8 cellular contexts compared by ENCODE assay signal in genomic region chr16:3045758-3046505, GRCh38. TPM values are rescaled to one million over a fixed set of nuclear protein-coding genes. Genes with fewer than 3 reads are reported as not detected.
DNase-seq lines count a peak whose midpoint lies in the region; FAIRE-seq and TF ChIP-seq lines count a peak whose summit lies in the region.

No MANE protein-coding gene starts in this region.

- H3K36me3 Mint-ChIP-seq in CD14-positive monocyte = peaks cover 17 to 23% of the 10 kb centered on the region in 2 donors

- H3K4me1 ChIP-seq in kidney (ENCODE audit: control insufficient read depth in 1 of 2, insufficient read depth in 1 of 2, low read depth in 1 of 2, low read length in 2 of 2) = peaks cover 0 to 7% of the 10 kb centered on the region in 2 donors
- H3K4me1 ChIP-seq in tibial artery = peaks cover 0 to 23% (median 19%) of the 10 kb centered on the region in 4 donors

- peaks cover 0 to 9% (median 3%) of the 10 kb centered on the region in 7 donors for H3K9me3 Mint-ChIP-seq in CD14-positive monocyte

- no peak overlapping the region for H3K27ac Mint-ChIP-seq in CD14-positive monocyte

- H3K9ac ChIP-seq in kidney (ENCODE audit: low read length in 2 of 2) = no peak overlapping the region

- H3K36me3 ChIP-seq in kidney (ENCODE audit: control insufficient read depth in 1 of 2, insufficient read depth in 2 of 2, low read length in 2 of 2) = no peaks in the 10 kb centered on the region
- H3K36me3 ChIP-seq in tibial artery = no peaks in the 10 kb centered on the region

- H3K27ac ChIP-seq in kidney (ENCODE audit: low read depth in 2 of 2, low read length in 2 of 2) = no peak overlapping the region
- H3K27ac ChIP-seq in tibial artery = no peak overlapping the region

- intact Hi-C loops in CD14-positive monocyte (cut with micrococcal nuclease) = no loop called here
- intact Hi-C loops in kidney (cut with DNase I) = no loop called here
- intact Hi-C loops in tibial artery (cut with DNase I; ENCODE audit: low total_unique reads) = no loop called here
- intact Hi-C loops in head of caudate nucleus (cut with DNase I) = no loop called here

- H3K27me3 Mint-ChIP-seq in CD14-positive monocyte (ENCODE audit: low read depth in 3 of 3) = peaks cover 31 to 46% (median 41%) of the 10 kb centered on the region in 3 donors

- FAIRE-seq in kidney (lab: Jason Lieb, UNC) = no peak

- peaks cover 53% of the 10 kb centered on the region for H3K4me1 Mint-ChIP-seq in CD14-positive monocyte

- peaks cover 15 to 87% of the 10 kb centered on the region in 2 donors for H3K27me3 ChIP-seq in tibial artery

- peak overlapping the region; percentile 85 to 94 for H3K4me3 Mint-ChIP-seq in CD14-positive monocyte

- TF ChIP-seq CTCF in CD14-positive monocyte (IDR thresholded peaks at IDR 0.05) (no peak), kidney (IDR thresholded peaks at IDR 0.05; ENCODE audit: borderline replicate concordance, extremely low read depth, insufficient read depth) (no peak), tibial artery (IDR thresholded peaks at IDR 0.05) (no peak)

- DNase-seq in CD14-positive monocyte (ENCODE audit: low spot score) (no peak), HuH-7.5 (ENCODE audit: low spot score) (peak; percentile 71), astrocyte of the hippocampus (ENCODE audit: low read depth, low spot score) (peak; percentile 20), kidney (peak; percentile 82), tibial artery (no peak), NCI-H2081 (lab: John Stamatoyannopoulos, UW) (no peak), T-helper 9 cell (no peak), head of caudate nucleus (no peak)

- H3K4me3 ChIP-seq in kidney (ENCODE audit: low read length in 2 of 2) (no peak overlapping the region), tibial artery (peak overlapping the region; percentile 25 to 53)

- no peaks in the 10 kb centered on the region for H3K9me3 ChIP-seq in kidney (ENCODE audit: control insufficient read depth in 1 of 2, low read length in 2 of 2)
- H3K9me3 ChIP-seq in tibial artery = no peaks in the 10 kb centered on the region

RNA-seq across cellular contexts. Expression of gene MMP25, which starts 0.4 kb away (rescaled TPM):
- 1 to 10 TPM in 1 of 2 donors, under 1 TPM in 1; 0.71 to 2.6 TPM for polyA plus RNA-seq in CD14-positive monocyte
- 1.7 TPM for total RNA-seq in kidney
- polyA plus RNA-seq in kidney (ENCODE audit: insufficient read depth, low read depth, low replicate concordance) = 0.65 TPM

RNA-seq across cellular contexts. Expression of gene BICDL2, which starts 9.2 kb away (rescaled TPM):
- polyA plus RNA-seq in CD14-positive monocyte (not detected), kidney (ENCODE audit: insufficient read depth, low read depth, low replicate concordance) (2.9 TPM)
- 12.1 TPM for total RNA-seq in kidney

RNA-seq across cellular contexts. Expression of gene IL32, which starts 19.5 kb away (rescaled TPM):
- polyA plus RNA-seq in CD14-positive monocyte (1 to 10 TPM; 5.6 to 8.0 TPM), kidney (ENCODE audit: insufficient read depth, low read depth, low replicate concordance) (495 TPM)
- 181 TPM for total RNA-seq in kidney

RNA-seq across cellular contexts. Expression of gene THOC6, which starts 22.1 kb away (rescaled TPM):
- polyA plus RNA-seq in CD14-positive monocyte (10 to 100 TPM; 42.4 to 57.7 TPM), kidney (ENCODE audit: insufficient read depth, low read depth, low replicate concordance) (21.2 TPM)
- 26.1 TPM for total RNA-seq in kidney

RNA-seq across cellular contexts. Expression of gene HCFC1R1, which starts 22.2 kb away (rescaled TPM):
- 10 to 100 TPM; 16.7 to 19.9 TPM for polyA plus RNA-seq in CD14-positive monocyte
- 61.3 TPM for total RNA-seq in kidney
- polyA plus RNA-seq in kidney (ENCODE audit: insufficient read depth, low read depth, low replicate concordance) = 332 TPM

Comparison
In these comparisons a context has a peak if more than half of its experiments do, and no peak if none do; other contexts are left out.
1. DNase-seq: peak in HuH-7.5 (single experiment), astrocyte of the hippocampus (single experiment) and kidney (single experiment); none in CD14-positive monocyte (single experiment), tibial artery (0 of 2), NCI-H2081 (0 of 2), T-helper 9 cell (single experiment) and head of caudate nucleus (0 of 42).
2. H3K4me3 ChIP-seq: peak in tibial artery (2 of 2); none in kidney (0 of 2).
3. RNA of gene IL32, which starts 19.5 kb away (polyA plus RNA-seq): 495 TPM in kidney (single experiment); 5.6 to 8.0 TPM in CD14-positive monocyte; every median in the first group is over 10 times any median in the second.